In genomic region chr17:8354196-8354595, GRCh38 we compare ENCODE assay signal across 25 cellular contexts. TPM values are rescaled to one million over a fixed set of nuclear protein-coding genes. Genes with fewer than 3 reads are reported as not detected.
"Had no signal": no experiment of that assay in that cellular context is flagged by ENCODE, and none has a peak within 500 bp of the region (broad histone marks: within the 10 kb centered on the region; RNA-seq: fewer than 3 reads in every experiment).

No MANE protein-coding gene starts in this region.

- H3K4me3 Mint-ChIP-seq: mesothelial cell of epicardium; natural killer cell treated with Interleukin-12 subunit alpha and Interleukin-12 subunit beta and Interleukin-15 and Interleukin-18, amount 100 ng/mL, for 72 hours; neural progenitor cell; type B pancreatic cell had no signal

- H3K27me3 ChIP-seq: dorsolateral prefrontal cortex, esophagus muscularis mucosa, gastrocnemius medialis, heart right ventricle, neural progenitor cell, pancreas had no signal

- H2AFZ ChIP-seq: neural progenitor cell had no signal

- H3K36me3 Mint-ChIP-seq: natural killer cell treated with Interleukin-12 subunit alpha and Interleukin-12 subunit beta and Interleukin-15 and Interleukin-18, amount 100 ng/mL, for 72 hours; type B pancreatic cell had no signal

- H3K4me3 ChIP-seq: coronary artery, esophagus muscularis mucosa, gastrocnemius medialis, neural progenitor cell, pancreas had no signal

- H3K27ac ChIP-seq: coronary artery, epithelial cell of prostate, esophagus muscularis mucosa, gastrocnemius medialis, neural progenitor cell, pancreas had no signal

- H3K4me1 Mint-ChIP-seq: mesothelial cell of epicardium had no signal

- H3K4me1 ChIP-seq: neural progenitor cell, pancreas had no signal

- H3K9me3 Mint-ChIP-seq: natural killer cell treated with Interleukin-12 subunit alpha and Interleukin-12 subunit beta and Interleukin-15 and Interleukin-18, amount 100 ng/mL, for 72 hours; type B pancreatic cell had no signal

- H3K9me3 ChIP-seq: esophagus muscularis mucosa, gastrocnemius medialis, heart right ventricle, pancreas had no signal

- DNase-seq: dorsolateral prefrontal cortex; effector memory CD4-positive, alpha-beta T cell; gastrocnemius medialis; heart right ventricle; hypothalamus; kidney glomerular epithelial cell; mammary epithelial cell; nucleus accumbens; pancreas; right cardiac atrium; small intestine; stimulated activated CD4-positive, alpha-beta T cell treated with anti-CD3 and anti-CD28 coated beads, Interleukin-12 subunit alpha, Interleukin-12 subunit beta, amount 100 ng/mL, for 4 hours; stimulated activated naive CD4-positive, alpha-beta T cell had no signal

- H3K27me3 Mint-ChIP-seq: progenitor cell of endocrine pancreas had no signal

- H3K27ac Mint-ChIP-seq: mesothelial cell of epicardium; natural killer cell treated with Interleukin-12 subunit alpha and Interleukin-12 subunit beta and Interleukin-15 and Interleukin-18, amount 100 ng/mL, for 72 hours; neural progenitor cell; progenitor cell of endocrine pancreas; type B pancreatic cell had no signal

- H3K9ac ChIP-seq: neural progenitor cell had no signal

- H3K4me2 ChIP-seq: neural progenitor cell had no signal

- H3K36me3 ChIP-seq: esophagus muscularis mucosa, gastrocnemius medialis, heart right ventricle, neural progenitor cell, pancreas had no signal

RNA-seq across cellular contexts. Expression of gene ODF4, which starts 14.6 kb away (rescaled TPM):
- total RNA-seq: dorsolateral prefrontal cortex; esophagus muscularis mucosa; fibroblast of villous mesenchyme; gastrocnemius medialis; heart right ventricle; lower leg skin; mammary epithelial cell; mesothelial cell of epicardium; mucosa of gallbladder; myocyte; natural killer cell treated with Interleukin-12 subunit alpha and Interleukin-12 subunit beta and Interleukin-15 and Interleukin-18, amount 100 ng/mL, for 72 hours; pancreas; progenitor cell of endocrine pancreas; right cardiac atrium had no signal

RNA-seq across cellular contexts. Expression of gene RNF222, which starts 43.4 kb away (rescaled TPM):
- total RNA-seq: fibroblast of villous mesenchyme; gastrocnemius medialis; heart right ventricle; mesothelial cell of epicardium; mucosa of gallbladder; myocyte; natural killer cell treated with Interleukin-12 subunit alpha and Interleukin-12 subunit beta and Interleukin-15 and Interleukin-18, amount 100 ng/mL, for 72 hours; pancreas; progenitor cell of endocrine pancreas; right cardiac atrium had no signal

RNA-seq across cellular contexts. Expression of gene ARHGEF15, which starts 44.2 kb away (rescaled TPM):
- total RNA-seq: fibroblast of villous mesenchyme; mammary epithelial cell; mesothelial cell of epicardium; myocyte; natural killer cell treated with Interleukin-12 subunit alpha and Interleukin-12 subunit beta and Interleukin-15 and Interleukin-18, amount 100 ng/mL, for 72 hours had no signal
